24 cellular contexts compared by ENCODE assay signal in the genomic region with DNA sequence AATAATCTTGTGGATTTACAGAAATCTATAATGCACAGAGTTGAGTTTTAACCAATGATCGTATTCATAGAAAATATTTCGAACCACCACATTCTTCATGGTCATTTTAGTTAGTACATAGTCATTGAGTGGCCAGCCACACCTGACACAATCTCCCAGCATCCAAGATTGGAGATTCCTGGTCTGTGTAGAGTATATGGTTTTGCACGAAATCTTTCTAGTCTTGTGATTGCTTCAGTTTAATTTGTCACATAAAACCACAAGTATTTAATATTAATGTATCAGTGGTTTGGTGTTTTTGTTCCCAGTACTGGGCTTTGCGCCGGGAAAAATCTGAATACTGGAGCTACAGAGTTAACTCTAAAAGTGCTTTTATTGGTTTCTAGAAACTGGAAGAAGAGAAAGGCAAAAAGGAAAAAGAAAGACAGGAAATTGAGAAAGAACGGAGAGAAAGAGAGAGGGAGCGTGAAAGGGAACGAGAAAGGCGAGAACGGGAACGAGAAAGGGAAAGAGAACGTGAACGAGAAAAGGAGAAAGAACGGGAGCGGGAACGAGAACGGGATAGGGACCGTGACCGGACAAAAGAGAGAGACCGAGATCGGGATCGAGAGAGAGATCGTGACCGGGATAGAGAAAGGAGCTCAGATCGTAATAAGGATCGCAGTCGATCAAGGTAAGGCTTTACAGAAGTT. TPM values are rescaled to one million over a fixed set of nuclear protein-coding genes. Genes with fewer than 3 reads are reported as not detected.
A peak's percentile ranks its signal among the peaks of the same experiment; 100 is the strongest.
DNase-seq lines count a peak whose midpoint lies in the region; TF ChIP-seq lines count a peak whose summit lies in the region.
"Had no signal": no experiment of that assay in that cellular context is flagged by ENCODE, and none has a peak within 500 bp of the region (broad histone marks: within the 10 kb centered on the region; RNA-seq: fewer than 3 reads in every experiment).

No MANE protein-coding gene starts in this region.

- H3K4me1 Mint-ChIP-seq in activated naive CD8-positive, alpha-beta T cell (ENCODE audit: low read depth) = peaks cover 3% of the 10 kb centered on the region
- no peaks in the 10 kb centered on the region for H3K4me1 Mint-ChIP-seq in activated naive CD8-positive, alpha-beta T cell treated with anti-CD3 and anti-CD28 coated beads for 36 hours
- no peaks in the 10 kb centered on the region for H3K4me1 Mint-ChIP-seq in H9
- H3K4me1 Mint-ChIP-seq in nephron progenitor cell = no peaks in the 10 kb centered on the region
- H3K4me1 Mint-ChIP-seq in type B pancreatic cell (ENCODE audit: unreplicated experiment) = no peaks in the 10 kb centered on the region

- H2BK5ac ChIP-seq in H9 (ENCODE audit: insufficient read length, low read length) = no peak overlapping the region

- H2AFZ ChIP-seq in H9 (ENCODE audit: low read length) = no peak overlapping the region

- peak overlapping the region; percentile 22 for H3K27ac Mint-ChIP-seq in activated naive CD8-positive, alpha-beta T cell
- no peak overlapping the region for H3K27ac Mint-ChIP-seq in activated naive CD8-positive, alpha-beta T cell treated with anti-CD3 and anti-CD28 coated beads for 36 hours
- H3K27ac Mint-ChIP-seq in H9 = peak overlapping the region in 2 of 3 experiments; percentile 17 to 32; a peak in 6 of 7 replicates
- H3K27ac Mint-ChIP-seq in nephron progenitor cell = peak overlapping the region; percentile 83
- no peak overlapping the region for H3K27ac Mint-ChIP-seq in type B pancreatic cell

- no peak overlapping the region for H3K27ac ChIP-seq in H9 (ENCODE audit: insufficient read length, low read depth, low read length)
- H3K27ac ChIP-seq: BLaER1, breast epithelium, gastroesophageal sphincter, prostate gland, SJCRH30 had no signal

- no peak overlapping the region for H2BK15ac ChIP-seq in H9 (ENCODE audit: low read depth, low read length)

- no peak overlapping the region for H3K4me3 Mint-ChIP-seq in activated naive CD8-positive, alpha-beta T cell
- no peak overlapping the region for H3K4me3 Mint-ChIP-seq in activated naive CD8-positive, alpha-beta T cell treated with anti-CD3 and anti-CD28 coated beads for 36 hours
- H3K4me3 Mint-ChIP-seq in H9 = no peak overlapping the region
- no peak overlapping the region for H3K4me3 Mint-ChIP-seq in nephron progenitor cell
- H3K4me3 Mint-ChIP-seq in type B pancreatic cell = no peak overlapping the region

- H4K5ac ChIP-seq in H9 (ENCODE audit: insufficient read length, low read depth, low read length) = no peak overlapping the region

- H3K23me2 ChIP-seq in H9 (ENCODE audit: insufficient read length, low read depth, low read length, poor library complexity, severe bottlenecking) = no peaks in the 10 kb centered on the region

- H3K4ac ChIP-seq in H9 (ENCODE audit: low read depth, low read length) = no peak overlapping the region

- H2AK5ac ChIP-seq in H9 (ENCODE audit: insufficient read length, low read length) = no peak overlapping the region

- no peaks in the 10 kb centered on the region for H3K79me2 ChIP-seq in H9 (ENCODE audit: insufficient read depth, low read length)

- H2BK12ac ChIP-seq in H9 (ENCODE audit: insufficient read length, low read depth, low read length) = no peak overlapping the region

- no peak overlapping the region for H3K9ac ChIP-seq in H9 (ENCODE audit: extremely low read depth, insufficient read length, low read length)
- H3K9ac ChIP-seq: BLaER1 had no signal

- no peak overlapping the region for H3K14ac ChIP-seq in H9 (ENCODE audit: insufficient read depth, low read length)

- no peak overlapping the region for H4K91ac ChIP-seq in H9 (ENCODE audit: insufficient read length, low read depth, low read length)

- no peak overlapping the region for H2BK20ac ChIP-seq in H9 (ENCODE audit: low read depth, low read length, poor library complexity, severe bottlenecking)

- no peak overlapping the region for H3K23ac ChIP-seq in H9 (ENCODE audit: insufficient read length, low read depth, low read length)

- no peak for TF ChIP-seq CTCF in H9 (conservative IDR thresholded peaks at IDR 0.05)
- TF ChIP-seq CTCF in astrocyte of the cerebellum (IDR thresholded peaks at IDR 0.05; ENCODE audit: low read depth, low read length, missing control alignments) = no peak
- no peak for TF ChIP-seq CTCF in nephron progenitor cell (IDR thresholded peaks at IDR 0.05)
- no peak for TF ChIP-seq CTCF in GM20000 (IDR thresholded peaks at IDR 0.05; ENCODE audit: extremely low read depth, missing control alignments)
- no peak for TF ChIP-seq CTCF in type B pancreatic cell (conservative IDR thresholded peaks at IDR 0.05)

- H2BK120ac ChIP-seq in H9 (ENCODE audit: low read depth, low read length, poor library complexity, severe bottlenecking) = no peak overlapping the region

- H3K4me2 ChIP-seq in H9 (ENCODE audit: insufficient read depth, insufficient read length, low read length) = no peak overlapping the region
- H3K4me2 ChIP-seq: BLaER1 had no signal

- H3K36me3 Mint-ChIP-seq in activated naive CD8-positive, alpha-beta T cell = peaks cover 13% of the 10 kb centered on the region
- H3K36me3 Mint-ChIP-seq in activated naive CD8-positive, alpha-beta T cell treated with anti-CD3 and anti-CD28 coated beads for 36 hours = peaks cover 32% of the 10 kb centered on the region
- H3K36me3 Mint-ChIP-seq in H9 (ENCODE audit: insufficient read depth in 1 of 3, low read depth in 3 of 3) (peaks cover 50 to 91% (median 87%) of the 10 kb centered on the region in 3 experiments; a peak in 6 of 7 replicates), nephron progenitor cell (ENCODE audit: low read depth) (peaks cover 87% of the 10 kb centered on the region), type B pancreatic cell (peaks cover 48% of the 10 kb centered on the region)

- peaks cover 2% of the 10 kb centered on the region for H3K79me1 ChIP-seq in H9 (ENCODE audit: insufficient read depth, low read depth, low read length, poor library complexity, severe bottlenecking)

- H3T11ph ChIP-seq in H9 (ENCODE audit: low read length) = no peak overlapping the region

- no peak overlapping the region for H3K56ac ChIP-seq in H9 (ENCODE audit: insufficient read length, low read depth, low read length)

- H4K8ac ChIP-seq in H9 (replicated peaks; ENCODE audit: insufficient read length, low read depth, low read length) = no peak overlapping the region

- DNase-seq in activated naive CD8-positive, alpha-beta T cell treated with anti-CD3 and anti-CD28 coated beads for 36 hours = no peak
- DNase-seq in H9 (no peak), astrocyte of the cerebellum (ENCODE audit: low read depth) (peak; percentile 34), nephron progenitor cell (no peak), GM20000 (ENCODE audit: low spot score) (no peak), DMS79 (lab: John Stamatoyannopoulos, UW) (no peak), type B pancreatic cell (ENCODE audit: extremely low spot score, unreplicated experiment) (no peak)
- DNase-seq: activated CD4-positive, alpha-beta T cell treated with anti-CD3 and anti-CD28 coated beads for 1 hour; activated effector memory CD4-positive, alpha-beta T cell treated with anti-CD3 and anti-CD28 coated beads, Interleukin-2, amount 50 U/mL, for 16 hours; DMS53; H7; MV-4-11; NCI-H1436 treated with DMSO at 0.1 percent for 48 hours; NCI-H82; nucleus accumbens; RPMI8226; SJCRH30; stimulated activated CD4-positive, alpha-beta T cell treated with anti-CD3 and anti-CD28 coated beads, Interleukin-2, amount 100 ng/mL, for 48 hours; trophoblast cell had no signal

- no peaks in the 10 kb centered on the region for H3K9me3 ChIP-seq in H9 (ENCODE audit: control insufficient read depth, low read depth, low read length)
- H3K9me3 ChIP-seq: BLaER1, breast epithelium, gastroesophageal sphincter, prostate gland, SJCRH30 had no signal

- in situ Hi-C loops in astrocyte of the cerebellum (cut with HindIII; ENCODE audit: low sequenced_read_pairs) = no loop called here

- no peak overlapping the region for H3K4me3 ChIP-seq in astrocyte of the cerebellum (ENCODE audit: low read depth, low read length)
- H3K4me3 ChIP-seq: BLaER1, breast epithelium, gastroesophageal sphincter, prostate gland, SJCRH30 had no signal

- no peaks in the 10 kb centered on the region for H3K27me3 Mint-ChIP-seq in activated naive CD8-positive, alpha-beta T cell
- H3K27me3 Mint-ChIP-seq in activated naive CD8-positive, alpha-beta T cell treated with anti-CD3 and anti-CD28 coated beads for 36 hours = no peaks in the 10 kb centered on the region
- H3K27me3 Mint-ChIP-seq in H9 (ENCODE audit: low read depth) (no peaks in the 10 kb centered on the region), nephron progenitor cell (ENCODE audit: low read depth, poor library complexity) (no peaks in the 10 kb centered on the region), type B pancreatic cell (no peaks in the 10 kb centered on the region)

- no peaks in the 10 kb centered on the region for H4K20me1 ChIP-seq in H9 (ENCODE audit: control insufficient read depth, insufficient read depth, insufficient read length)

- no peaks in the 10 kb centered on the region for H3K27me3 ChIP-seq in H9 (ENCODE audit: insufficient read depth, low read length)
- H3K27me3 ChIP-seq: BLaER1, breast epithelium, gastroesophageal sphincter, SJCRH30 had no signal

- no peak overlapping the region for H3K18ac ChIP-seq in H9 (ENCODE audit: insufficient read length, low read depth, low read length)

- 100% methylated on average over 14 of the region's 27 CpGs for WGBS in H9 (ENCODE audit: extremely low coverage, insufficient read length, low lambda C conversion rate)

- H3K9me3 Mint-ChIP-seq in activated naive CD8-positive, alpha-beta T cell (ENCODE audit: low read depth) = no peaks in the 10 kb centered on the region
- no peaks in the 10 kb centered on the region for H3K9me3 Mint-ChIP-seq in activated naive CD8-positive, alpha-beta T cell treated with anti-CD3 and anti-CD28 coated beads for 36 hours
- H3K9me3 Mint-ChIP-seq in H9 = no peaks in the 10 kb centered on the region
- H3K9me3 Mint-ChIP-seq in nephron progenitor cell = no peaks in the 10 kb centered on the region
- H3K9me3 Mint-ChIP-seq in type B pancreatic cell = no peaks in the 10 kb centered on the region

- no peaks in the 10 kb centered on the region for H3K4me1 ChIP-seq in H9 (ENCODE audit: insufficient read depth, low read length)
- H3K4me1 ChIP-seq: BLaER1, breast epithelium, gastroesophageal sphincter, prostate gland, SJCRH30 had no signal

RNA-seq across cellular contexts. Expression of gene PSEN1, which starts 33.4 kb away (rescaled TPM):
- 10 to 100 TPM; 23.5 to 23.7 TPM for total RNA-seq in activated naive CD8-positive, alpha-beta T cell treated with anti-CD3 and anti-CD28 coated beads for 36 hours
- total RNA-seq in H9 (2021) (49.9 TPM in 2 replicates), type B pancreatic cell (ENCODE audit: low replicate concordance) (58.9 and 76.4 TPM in 2 replicates)

RNA-seq across cellular contexts. Expression of gene RBM25, which starts 44.6 kb away (rescaled TPM):
- total RNA-seq in activated naive CD8-positive, alpha-beta T cell treated with anti-CD3 and anti-CD28 coated beads for 36 hours = 100 to 1,000 TPM; 102 to 108 TPM
- total RNA-seq in H9 (2021) = 133 and 138 TPM in 2 replicates
- 77.9 and 94.6 TPM in 2 replicates for total RNA-seq in type B pancreatic cell (ENCODE audit: low replicate concordance)

Comparison
In these comparisons a context has a peak if more than half of its experiments do, and no peak if none do; other contexts are left out.
1. H3K27ac Mint-ChIP-seq: peak in activated naive CD8-positive, alpha-beta T cell (single experiment), H9 (2 of 3) and nephron progenitor cell (single experiment); none in activated naive CD8-positive, alpha-beta T cell treated with anti-CD3 and anti-CD28 coated beads for 36 hours (single experiment) and type B pancreatic cell (single experiment).